19 cellular contexts compared by ENCODE assay signal in genomic region chr18:23710946-23711345, GRCh38. TPM values are rescaled to one million over a fixed set of nuclear protein-coding genes. Genes with fewer than 3 reads are reported as not detected.
DNase-seq lines count a peak whose midpoint lies in the region; ATAC-seq, FAIRE-seq and TF ChIP-seq lines count a peak whose summit lies in the region.
"Had no signal": no experiment of that assay in that cellular context is flagged by ENCODE, and none has a peak within 500 bp of the region (broad histone marks: within the 10 kb centered on the region; RNA-seq: fewer than 3 reads in every experiment).

No MANE protein-coding gene starts in this region.

- ATAC-seq in left colon = peak; percentile 86
- ATAC-seq: HepG2 had no signal

- intact Hi-C loops in left colon (cut with DNase I, micrococcal nuclease) = no loop called here
- intact Hi-C loops in transverse colon (cut with DNase I; ENCODE audit: low total_unique reads) = no loop called here
- intact Hi-C loops in activated naive CD4-positive, alpha-beta T cell treated with anti-CD3 and anti-CD28 coated beads for 36 hours (cut with micrococcal nuclease) = no loop called here

- DNase-seq in LoVo (ENCODE audit: low spot score) (peak; percentile 62), left colon (no peak), transverse colon (no peak), occipital lobe (lab: John Stamatoyannopoulos, UW) (no peak), WERI-Rb-1 (no peak)
- DNase-seq in stimulated activated CD4-positive, alpha-beta T cell treated with anti-CD3 and anti-CD28 coated beads, Interleukin-1b, Interleukin-23, amount 100 ng/mL, for 48 hours = no peak
- DNase-seq in activated naive CD4-positive, alpha-beta T cell treated with anti-CD3 and anti-CD28 coated beads for 36 hours = no peak
- DNase-seq: CD4-positive, alpha-beta memory T cell; DMS153; DMS79; GF-D8; GOT3; H7; HFFc6 had no signal

- no peak overlapping the region for H3K4me3 Mint-ChIP-seq in activated naive CD4-positive, alpha-beta T cell treated with anti-CD3 and anti-CD28 coated beads for 36 hours
- H3K4me3 Mint-ChIP-seq: CD14-positive monocyte; CD4-positive, alpha-beta memory T cell; HFFc6; IgD-negative memory B cell had no signal

- TF ChIP-seq CTCF in transverse colon (IDR thresholded peaks at IDR 0.05) (no peak), WERI-Rb-1 (IDR thresholded peaks at IDR 0.05; ENCODE audit: low read depth, low read length) (no peak)

- CTCF ChIA-PET in activated naive CD4-positive, alpha-beta T cell treated with anti-CD3 and anti-CD28 coated beads for 36 hours (lab: Charles Lee) = interaction anchor here (0.6 kb wide), 1 partner anchor 342 kb away, joined by 3 read pairs; no protein-coding TSS in a partner anchor

- WGBS in transverse colon (ENCODE audit: low coverage in 1 of 2), 2 donors = 45 to 66% methylated on average over 1 of the region's 1 CpG

- no peak for TF ChIP-seq POLR2A in transverse colon (IDR thresholded peaks at IDR 0.05)

- peaks cover 0 to 16% (median 1%) of the 10 kb centered on the region in 4 donors for H3K4me1 ChIP-seq in transverse colon

- H3K36me3 ChIP-seq in transverse colon (no peaks in the 10 kb centered on the region), WERI-Rb-1 (no peaks in the 10 kb centered on the region)
- H3K36me3 ChIP-seq: BLaER1 had no signal

- TF ChIP-seq EP300 in transverse colon (IDR thresholded peaks at IDR 0.05; ENCODE audit: low read depth) = no peak

- peaks cover 10% of the 10 kb centered on the region for H3K4me1 Mint-ChIP-seq in activated naive CD4-positive, alpha-beta T cell treated with anti-CD3 and anti-CD28 coated beads for 36 hours (ENCODE audit: low read depth)

- in situ Hi-C loops in transverse colon (cut with MboI; ENCODE audit: low pct_ligation_motif_present in 1 of 4, low pct_unique_long_range_greater_than_20kb in 1 of 4, low sequenced_read_pairs in 3 of 4) = no loop called here

- no peaks in the 10 kb centered on the region for H3K27me3 Mint-ChIP-seq in activated naive CD4-positive, alpha-beta T cell treated with anti-CD3 and anti-CD28 coated beads for 36 hours (ENCODE audit: low read depth)

- no peak overlapping the region for H3K27ac Mint-ChIP-seq in activated naive CD4-positive, alpha-beta T cell treated with anti-CD3 and anti-CD28 coated beads for 36 hours
- H3K27ac Mint-ChIP-seq: CD14-positive monocyte; CD4-positive, alpha-beta memory T cell; HFFc6; IgD-negative memory B cell had no signal

- H3K9me3 Mint-ChIP-seq in activated naive CD4-positive, alpha-beta T cell treated with anti-CD3 and anti-CD28 coated beads for 36 hours = peaks cover 8% of the 10 kb centered on the region

- H3K4me3 ChIP-seq in transverse colon (no peak overlapping the region), WERI-Rb-1 (ENCODE audit: low read depth, low read length) (no peak overlapping the region)
- H3K4me3 ChIP-seq: BLaER1 had no signal

- no peaks in the 10 kb centered on the region for H3K36me3 Mint-ChIP-seq in activated naive CD4-positive, alpha-beta T cell treated with anti-CD3 and anti-CD28 coated beads for 36 hours (ENCODE audit: low read depth)
- H3K36me3 Mint-ChIP-seq: CD14-positive monocyte had no signal

- FAIRE-seq in colon (lab: Jason Lieb, UNC) = peak; percentile 72
- FAIRE-seq: HepG2 had no signal

- H3K27me3 ChIP-seq in transverse colon (no peaks in the 10 kb centered on the region), WERI-Rb-1 (ENCODE audit: insufficient read depth, low read depth, severe bottlenecking) (no peaks in the 10 kb centered on the region)
- H3K27me3 ChIP-seq: BLaER1 had no signal

- H3K9me3 ChIP-seq in transverse colon (no peaks in the 10 kb centered on the region), WERI-Rb-1 (ENCODE audit: severe bottlenecking) (no peaks in the 10 kb centered on the region)

- H3K27ac ChIP-seq in transverse colon (peak overlapping the region in 3 of 4 donors; percentile 52 to 60 (median 59)), WERI-Rb-1 (no peak overlapping the region)
- H3K27ac ChIP-seq: BLaER1 had no signal

RNA-seq across cellular contexts. Expression of gene LAMA3, which starts 21.7 kb away (rescaled TPM):
- 10 to 100 TPM; 33.2 to 98.0 TPM for total RNA-seq in left colon
- 10 to 100 TPM; 17.5 to 71.8 (median 47.4) TPM for total RNA-seq in transverse colon
- total RNA-seq in occipital lobe = 1.4 TPM
- under 1 TPM; 0.05 to 0.10 TPM for total RNA-seq in activated naive CD4-positive, alpha-beta T cell treated with anti-CD3 and anti-CD28 coated beads for 36 hours
- total RNA-seq: CD4-positive, alpha-beta memory T cell had no signal

RNA-seq across cellular contexts. Expression of gene ANKRD29, which starts 48.2 kb away (rescaled TPM):
- 1 to 10 TPM; 1.2 to 2.5 TPM for total RNA-seq in left colon
- 1 to 10 TPM in 2 of 4 donors, under 1 TPM in 2; 0.75 to 2.2 (median 1.5) TPM for total RNA-seq in transverse colon
- total RNA-seq in occipital lobe = 1.2 TPM
- total RNA-seq in activated naive CD4-positive, alpha-beta T cell treated with anti-CD3 and anti-CD28 coated beads for 36 hours = not detected
- total RNA-seq: CD4-positive, alpha-beta memory T cell; HepG2 had no signal
